Comparison of ENCODE assay signal across 8 cellular contexts in the genomic region with DNA sequence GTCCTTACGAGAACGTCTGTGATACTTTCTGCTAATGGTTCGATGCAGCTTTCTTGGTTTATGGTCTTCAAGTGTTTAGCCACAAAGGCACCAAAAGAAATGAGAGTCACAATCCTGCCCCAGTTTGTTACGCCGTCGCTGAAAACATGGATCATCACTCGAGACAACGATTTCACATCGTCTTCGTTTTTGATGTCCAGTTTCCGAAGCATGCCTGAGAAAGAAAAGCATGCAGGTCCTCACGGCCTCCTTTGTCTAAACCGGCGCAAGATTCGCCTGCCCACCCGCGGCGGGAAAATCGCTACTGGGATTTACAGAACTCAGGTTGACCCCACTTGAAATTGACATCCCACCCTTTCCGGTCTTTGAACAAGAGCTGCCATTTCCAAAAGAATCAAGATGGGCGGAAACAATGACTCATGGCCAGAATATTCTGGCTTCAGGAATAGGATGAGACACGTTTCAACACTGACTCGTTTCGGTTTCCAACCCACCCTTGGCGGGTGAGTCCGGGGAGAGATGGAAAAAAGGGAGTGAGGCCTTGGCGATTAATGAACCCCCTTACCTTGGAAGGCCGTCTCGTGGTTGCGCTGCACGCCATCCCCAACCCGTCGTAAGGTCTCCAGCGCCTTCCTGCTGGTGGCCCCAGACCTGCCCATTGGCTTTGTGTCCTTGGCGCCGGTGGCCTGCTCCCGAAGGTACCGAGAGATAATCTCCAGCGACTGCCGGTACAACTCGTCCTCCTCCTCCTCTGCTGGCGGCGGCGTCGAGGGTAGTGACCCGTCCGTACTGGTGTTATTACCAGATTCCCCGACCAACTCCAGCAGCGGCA. TPM values are rescaled to one million over a fixed set of nuclear protein-coding genes. Genes with fewer than 3 reads are reported as not detected.
A peak's percentile ranks its signal among the peaks of the same experiment; 100 is the strongest.
DNase-seq lines count a peak whose midpoint lies in the region; ATAC-seq, FAIRE-seq and TF ChIP-seq lines count a peak whose summit lies in the region.

No MANE protein-coding gene starts in this region.

- H3K9ac ChIP-seq in subcutaneous abdominal adipose tissue (ENCODE audit: low read length in 5 of 5): peak overlapping the region; percentile 95 to 100 (median 99)

- H3K4me1 Mint-ChIP-seq in activated CD4-positive, alpha-beta T cell treated with anti-CD3 and anti-CD28 coated beads, Interleukin-2, amount 10 ng/mL, durations not matched to agents 24 days and 14 days: peaks cover 31% of the 10 kb centered on the region
- H3K4me1 Mint-ChIP-seq in endothelial cell (ENCODE audit: unreplicated experiment): peaks cover 39% of the 10 kb centered on the region

- H3K4me1 ChIP-seq in ACC112 (ENCODE audit: control insufficient read depth, insufficient read depth, low read length, unreplicated experiment) (peaks cover 22% of the 10 kb centered on the region), subcutaneous abdominal adipose tissue (ENCODE audit: control insufficient read depth in 5 of 5, insufficient read depth in 5 of 5, low read length in 5 of 5) (peaks cover 4 to 46% (median 40%) of the 10 kb centered on the region in 5 donors)

- TF ChIP-seq CTCF in endothelial cell (IDR thresholded peaks at IDR 0.05; ENCODE audit: unreplicated experiment): no peak

- TF ChIP-seq POLR2A in GM12892 (IDR thresholded peaks at IDR 0.05; ENCODE audit: low read depth, low read length): peak; percentile 36; the same call in 1 of the 2 replicates

- FAIRE-seq in GM12892 (lab: Jason Lieb, UNC): peak; percentile 58

- DNase-seq in GM12892 (ENCODE audit: insufficient read length) (no peak), NCI-H2029 (lab: John Stamatoyannopoulos, UW) (peak; percentile 75), endothelial cell (ENCODE audit: low spot score) (peak; percentile 46), midbrain (lab: John Stamatoyannopoulos, UW) (peak; percentile 42)
- DNase-seq in activated CD4-positive, alpha-beta T cell treated with anti-CD3 and anti-CD28 coated beads, Interleukin-2, amount 10 ng/mL, durations not matched to agents 24 days and 14 days: peak; percentile 87

- no peaks in the 10 kb centered on the region for H3K27me3 Mint-ChIP-seq in activated CD4-positive, alpha-beta T cell treated with anti-CD3 and anti-CD28 coated beads, Interleukin-2, amount 10 ng/mL, durations not matched to agents 24 days and 14 days
- H3K27me3 Mint-ChIP-seq in endothelial cell (ENCODE audit: unreplicated experiment): peaks cover 22% of the 10 kb centered on the region

- H3K4me3 ChIP-seq in ACC112 (ENCODE audit: low read depth, low read length) (peak overlapping the region; percentile 97), subcutaneous abdominal adipose tissue (ENCODE audit: low read depth in 1 of 5, low read length in 5 of 5) (peak overlapping the region; percentile 88 to 100 (median 98))

- H3K27ac ChIP-seq in ACC112 (ENCODE audit: low read depth, low read length) (peak overlapping the region; percentile 100), subcutaneous abdominal adipose tissue (ENCODE audit: low read depth, low read length) (peak overlapping the region; percentile 99)

- intact Hi-C loops in activated CD4-positive, alpha-beta T cell treated with anti-CD3 and anti-CD28 coated beads, Interleukin-2, amount 10 ng/mL, durations not matched to agents 24 days and 14 days (cut with micrococcal nuclease): loop anchor here (1.0 to 5.0 kb wide), 6 partner anchors 10 to 119 kb away; a partner anchor contains a TSS

- peaks cover 70% of the 10 kb centered on the region for H3K79me2 ChIP-seq in ACC112 (ENCODE audit: control insufficient read depth, insufficient read depth, low read length, unreplicated experiment)

- ATAC-seq in GM18870 (IDR thresholded peaks at IDR 0.05; ENCODE audit: unreplicated experiment): no peak

- H3K9me3 ChIP-seq in subcutaneous abdominal adipose tissue (ENCODE audit: control insufficient read depth in 5 of 5, low read length in 5 of 5): no peaks in the 10 kb centered on the region

- peaks cover 57% of the 10 kb centered on the region for H3K36me3 Mint-ChIP-seq in activated CD4-positive, alpha-beta T cell treated with anti-CD3 and anti-CD28 coated beads, Interleukin-2, amount 10 ng/mL, durations not matched to agents 24 days and 14 days (ENCODE audit: low read depth)
- peaks cover 42% of the 10 kb centered on the region for H3K36me3 Mint-ChIP-seq in endothelial cell (ENCODE audit: low read depth, unreplicated experiment)

- H3K4me3 Mint-ChIP-seq in activated CD4-positive, alpha-beta T cell treated with anti-CD3 and anti-CD28 coated beads, Interleukin-2, amount 10 ng/mL, durations not matched to agents 24 days and 14 days: peak overlapping the region; percentile 94
- H3K4me3 Mint-ChIP-seq in endothelial cell (ENCODE audit: unreplicated experiment): peak overlapping the region; percentile 100

- peaks cover 52% of the 10 kb centered on the region for H3K36me3 ChIP-seq in ACC112 (ENCODE audit: insufficient read depth, low read length)
- H3K36me3 ChIP-seq in subcutaneous abdominal adipose tissue (ENCODE audit: control insufficient read depth in 5 of 5, insufficient read depth in 5 of 5, low read length in 5 of 5): peaks cover 35 to 45% (median 42%) of the 10 kb centered on the region in 5 donors

- H3K27ac Mint-ChIP-seq in activated CD4-positive, alpha-beta T cell treated with anti-CD3 and anti-CD28 coated beads, Interleukin-2, amount 10 ng/mL, durations not matched to agents 24 days and 14 days: peak overlapping the region; percentile 91
- peak overlapping the region; percentile 99 for H3K27ac Mint-ChIP-seq in endothelial cell (ENCODE audit: unreplicated experiment)

- no peak overlapping the region for H2AFZ ChIP-seq in ACC112 (ENCODE audit: low read length, unreplicated experiment)

- no peaks in the 10 kb centered on the region for H3K9me3 Mint-ChIP-seq in activated CD4-positive, alpha-beta T cell treated with anti-CD3 and anti-CD28 coated beads, Interleukin-2, amount 10 ng/mL, durations not matched to agents 24 days and 14 days
- no peaks in the 10 kb centered on the region for H3K9me3 Mint-ChIP-seq in endothelial cell (ENCODE audit: unreplicated experiment)

- no peaks in the 10 kb centered on the region for H3K27me3 ChIP-seq in ACC112 (ENCODE audit: insufficient read depth, low read length)
- H3K27me3 ChIP-seq in subcutaneous abdominal adipose tissue (ENCODE audit: control insufficient read depth in 5 of 5, insufficient read depth in 4 of 5, low read length in 5 of 5): no peaks in the 10 kb centered on the region

RNA-seq across cellular contexts. Expression of a gene that starts 0.9 kb away (rescaled TPM):
- polyA plus RNA-seq in GM12892 (2012; ENCODE audit: missing spikeins): 112 TPM
- total RNA-seq in activated CD4-positive, alpha-beta T cell treated with anti-CD3 and anti-CD28 coated beads, Interleukin-2, amount 10 ng/mL, durations not matched to agents 24 days and 14 days: 278 and 280 TPM in 2 replicates
- total RNA-seq in endothelial cell (ENCODE audit: unreplicated experiment): 193 TPM

RNA-seq across cellular contexts. Expression of a gene that starts 29.3 kb away (rescaled TPM):
- polyA plus RNA-seq in GM12892 (2012; ENCODE audit: missing spikeins): 0.49 TPM
- 1.3 and 1.8 TPM in 2 replicates for total RNA-seq in activated CD4-positive, alpha-beta T cell treated with anti-CD3 and anti-CD28 coated beads, Interleukin-2, amount 10 ng/mL, durations not matched to agents 24 days and 14 days
- 0.36 TPM for total RNA-seq in endothelial cell (ENCODE audit: unreplicated experiment)

RNA-seq across cellular contexts. Expression of a gene that starts 50.9 kb away (rescaled TPM):
- polyA plus RNA-seq in GM12892 (2012; ENCODE audit: missing spikeins): 243 TPM
- total RNA-seq in activated CD4-positive, alpha-beta T cell treated with anti-CD3 and anti-CD28 coated beads, Interleukin-2, amount 10 ng/mL, durations not matched to agents 24 days and 14 days: 244 and 248 TPM in 2 replicates
- 200 TPM for total RNA-seq in endothelial cell (ENCODE audit: unreplicated experiment)
